In genomic region chr22:24973867-24974266, GRCh38 we compare ENCODE assay signal across 1 cellular context.
TF ChIP-seq lines count a peak whose summit lies in the region.

No MANE protein-coding gene starts in this region.

TF ChIP-seq in WTC11, 78 proteins besides CTCF, POLR2A, EP300 and RAD21 (continued from another document):
- TF ChIP-seq USF1 (CRISPR knock-in tag; IDR thresholded peaks at IDR 0.05) (no peak), KAT7 (CRISPR knock-in tag; IDR thresholded peaks at IDR 0.05; ENCODE audit: borderline replicate concordance) (no peak), ZNF281 (CRISPR knock-in tag; IDR thresholded peaks at IDR 0.05) (no peak), NFATC4 (CRISPR knock-in tag; IDR thresholded peaks at IDR 0.05) (no peak), ERG (CRISPR knock-in tag; IDR thresholded peaks at IDR 0.05) (no peak), ZNF317 (CRISPR knock-in tag; IDR thresholded peaks at IDR 0.05; ENCODE audit: borderline replicate concordance, low read depth) (no peak), CBFB (CRISPR knock-in tag; IDR thresholded peaks at IDR 0.05; ENCODE audit: low read depth) (no peak), FOXP1 (CRISPR knock-in tag; IDR thresholded peaks at IDR 0.05; ENCODE audit: borderline replicate concordance) (no peak), HMGXB4 (CRISPR knock-in tag; IDR thresholded peaks at IDR 0.05) (no peak), TP53 (CRISPR knock-in tag; IDR thresholded peaks at IDR 0.05) (no peak), ZNF532 (CRISPR knock-in tag; IDR thresholded peaks at IDR 0.05; ENCODE audit: borderline replicate concordance) (no peak), RORB (CRISPR knock-in tag; IDR thresholded peaks at IDR 0.05) (no peak), ZNF416 (CRISPR knock-in tag; IDR thresholded peaks at IDR 0.05) (no peak)
